7 cellular contexts compared by ENCODE assay signal in the genomic region with DNA sequence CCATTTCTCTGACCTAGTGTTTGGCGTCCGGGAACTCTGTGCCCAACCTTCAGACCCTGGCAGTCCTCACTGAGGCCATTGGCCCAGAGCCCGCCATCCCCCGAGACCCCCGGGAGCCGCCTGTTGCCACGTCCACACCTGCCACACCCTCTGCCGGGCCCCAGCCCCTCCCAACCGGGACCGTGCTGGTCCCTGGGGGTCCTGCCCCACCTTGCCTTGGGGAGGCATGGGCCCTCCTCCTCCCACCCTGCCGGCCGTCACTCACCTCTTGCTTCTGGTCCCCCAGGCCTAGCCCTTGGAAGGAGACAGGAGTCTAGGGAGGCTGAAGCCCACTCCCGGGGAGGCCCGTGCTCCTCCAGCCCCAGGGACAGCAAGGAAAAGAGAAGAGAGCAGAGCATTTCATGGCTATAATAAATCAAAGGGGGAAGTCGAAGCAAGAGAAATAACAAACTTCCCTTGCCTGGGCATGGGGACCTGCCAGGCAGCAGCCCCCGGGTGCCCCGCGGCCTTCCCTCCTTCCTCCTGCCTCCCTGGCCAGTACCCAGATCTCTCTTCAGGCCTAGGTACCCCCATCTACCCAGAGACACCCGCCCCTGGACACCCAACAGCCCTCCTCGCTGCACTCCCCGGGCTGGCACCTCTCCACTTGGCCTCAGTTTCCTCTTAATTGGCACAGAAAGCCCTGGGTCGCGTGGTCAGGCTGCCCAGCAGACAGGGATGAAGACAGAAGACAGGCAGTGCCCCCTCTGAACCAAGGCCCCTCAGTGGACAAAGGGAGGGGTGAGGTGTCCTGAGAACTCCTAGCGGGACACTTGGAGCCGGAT. TPM values are rescaled to one million over a fixed set of nuclear protein-coding genes. Genes with fewer than 3 reads are reported as not detected.
DNase-seq lines count a peak whose midpoint lies in the region; ATAC-seq and TF ChIP-seq lines count a peak whose summit lies in the region.
"Had no signal": no experiment of that assay in that cellular context is flagged by ENCODE, and none has a peak within 500 bp of the region (broad histone marks: within the 10 kb centered on the region; RNA-seq: fewer than 3 reads in every experiment).

No MANE protein-coding gene starts in this region.

- ATAC-seq in upper lobe of left lung (ENCODE audit: low FRiP score in 2 of 2) = no peak
- no peak for ATAC-seq in GM19467 (IDR thresholded peaks at IDR 0.05; ENCODE audit: unreplicated experiment)

- peak in 1 of 4 donors; percentile 1 for TF ChIP-seq POLR2A in upper lobe of left lung (IDR thresholded peaks at IDR 0.05)

- no peaks in the 10 kb centered on the region for H3K27me3 ChIP-seq in left ventricle myocardium inferior (ENCODE audit: low read depth)
- H3K27me3 ChIP-seq in upper lobe of left lung = no peaks in the 10 kb centered on the region

- no peak for TF ChIP-seq CTCF in left ventricle myocardium inferior (IDR thresholded peaks at IDR 0.05; ENCODE audit: borderline replicate concordance)
- TF ChIP-seq CTCF in upper lobe of left lung (IDR thresholded peaks at IDR 0.05) = no peak

- no peak for TF ChIP-seq EP300 in upper lobe of left lung (IDR thresholded peaks at IDR 0.05)

- 50 to 67% methylated on average over 6 to 25 of the region's 25 CpGs for WGBS in upper lobe of left lung, 2 donors

- H3K4me1 Mint-ChIP-seq in activated naive CD4-positive, alpha-beta T cell treated with anti-CD3 and anti-CD28 coated beads, Interleukin-2, amount 10 ng/mL, durations not matched to agents 7 days and 5 days = peaks cover 53% of the 10 kb centered on the region

- no peaks in the 10 kb centered on the region for H3K27me3 Mint-ChIP-seq in activated naive CD4-positive, alpha-beta T cell treated with anti-CD3 and anti-CD28 coated beads, Interleukin-2, amount 10 ng/mL, durations not matched to agents 7 days and 5 days

- peak overlapping the region; percentile 31 for H3K4me3 Mint-ChIP-seq in activated naive CD4-positive, alpha-beta T cell treated with anti-CD3 and anti-CD28 coated beads, Interleukin-2, amount 10 ng/mL, durations not matched to agents 7 days and 5 days

- no peaks in the 10 kb centered on the region for H3K36me3 Mint-ChIP-seq in activated naive CD4-positive, alpha-beta T cell treated with anti-CD3 and anti-CD28 coated beads, Interleukin-2, amount 10 ng/mL, durations not matched to agents 7 days and 5 days

- no peaks in the 10 kb centered on the region for H3K9me3 ChIP-seq in left ventricle myocardium inferior (replicated peaks)
- H3K9me3 ChIP-seq in upper lobe of left lung = no peaks in the 10 kb centered on the region

- intact Hi-C loops in left ventricle myocardium inferior (cut with micrococcal nuclease) = no loop called here

- peaks cover 34% of the 10 kb centered on the region for H3K4me1 ChIP-seq in left ventricle myocardium inferior
- H3K4me1 ChIP-seq in upper lobe of left lung = peaks cover 27 to 47% (median 40%) of the 10 kb centered on the region in 4 donors

- H3K27ac Mint-ChIP-seq in activated naive CD4-positive, alpha-beta T cell treated with anti-CD3 and anti-CD28 coated beads, Interleukin-2, amount 10 ng/mL, durations not matched to agents 7 days and 5 days = peak overlapping the region; percentile 94

- DNase-seq in activated naive CD4-positive, alpha-beta T cell treated with anti-CD3 and anti-CD28 coated beads, Interleukin-2, amount 10 ng/mL, durations not matched to agents 7 days and 5 days = no peak
- DNase-seq in activated naive CD4-positive, alpha-beta T cell (lab: John Stamatoyannopoulos, UW) = no peak
- DNase-seq in left ventricle myocardium inferior (no peak), upper lobe of left lung (peak in 1 of 2 donors; percentile 85), COLO829 (ENCODE audit: low spot score) (no peak)
- DNase-seq: NCI-H187 treated with DMSO at 0.1 percent for 48 hours had no signal

- CTCF ChIA-PET in activated naive CD4-positive, alpha-beta T cell treated with anti-CD3 and anti-CD28 coated beads, Interleukin-2, amount 10 ng/mL, durations not matched to agents 7 days and 5 days (lab: Charles Lee) = interaction anchor here (1.0 kb wide), 1 partner anchor 21 kb away, joined by 4 read pairs; no protein-coding TSS in a partner anchor

- H3K9me3 Mint-ChIP-seq in activated naive CD4-positive, alpha-beta T cell treated with anti-CD3 and anti-CD28 coated beads, Interleukin-2, amount 10 ng/mL, durations not matched to agents 7 days and 5 days = no peaks in the 10 kb centered on the region

- H3K27ac ChIP-seq in left ventricle myocardium inferior (replicated peaks) (peak overlapping the region; percentile 87), upper lobe of left lung (peak overlapping the region; percentile 94 to 97 (median 95))

- H3K4me3 ChIP-seq in left ventricle myocardium inferior = peak overlapping the region; percentile 28
- H3K4me3 ChIP-seq in upper lobe of left lung = peak overlapping the region in 2 of 4 donors; percentile 16 to 30

- no peaks in the 10 kb centered on the region for H3K36me3 ChIP-seq in left ventricle myocardium inferior
- no peaks in the 10 kb centered on the region for H3K36me3 ChIP-seq in upper lobe of left lung

RNA-seq across cellular contexts. Expression of gene SLC39A13, which starts 13.0 kb away (rescaled TPM):
- total RNA-seq in left ventricle myocardium inferior (36.5 TPM), upper lobe of left lung (10 to 100 TPM; 47.9 to 98.8 (median 62.8) TPM)

RNA-seq across cellular contexts. Expression of gene SPI1, which starts 17.1 kb away (rescaled TPM):
- total RNA-seq in left ventricle myocardium inferior = 8.3 TPM
- 100 to 1,000 TPM in 5 of 6 donors, 10 to 100 TPM in 1; 52.8 to 275 (median 179) TPM for total RNA-seq in upper lobe of left lung

RNA-seq across cellular contexts. Expression of gene PSMC3, which starts 30.8 kb away (rescaled TPM):
- total RNA-seq in left ventricle myocardium inferior (146 TPM), upper lobe of left lung (100 to 1,000 TPM in 3 of 6 donors, 10 to 100 TPM in 3; 70.1 to 116 (median 99.8) TPM)

RNA-seq across cellular contexts. Expression of gene MYBPC3, which starts 42.9 kb away (rescaled TPM):
- total RNA-seq in left ventricle myocardium inferior = 2,538 TPM
- 1 to 10 TPM in 3 of 6 donors, under 1 TPM in 2, not detected in 1; 0.61 to 1.8 (median 1.0) TPM for total RNA-seq in upper lobe of left lung

RNA-seq across cellular contexts. Expression of gene RAPSN, which starts 53.5 kb away (rescaled TPM):
- 2.2 TPM for total RNA-seq in left ventricle myocardium inferior
- total RNA-seq in upper lobe of left lung = 1 to 10 TPM in 2 of 6 donors, under 1 TPM in 1, not detected in 3; 0.30 to 1.1 (median 1.0) TPM
